In genomic region chr4:682490-683172, GRCh38 we compare ENCODE assay signal across 21 cellular contexts. TPM values are rescaled to one million over a fixed set of nuclear protein-coding genes. Genes with fewer than 3 reads are reported as not detected.
DNase-seq lines count a peak whose midpoint lies in the region; ATAC-seq and TF ChIP-seq lines count a peak whose summit lies in the region.
"Had no signal": no experiment of that assay in that cellular context is flagged by ENCODE, and none has a peak within 500 bp of the region (broad histone marks: within the 10 kb centered on the region; RNA-seq: fewer than 3 reads in every experiment).

No MANE protein-coding gene starts in this region.

- intact Hi-C loops in Right ventricle myocardium inferior (cut with DNase I) = no loop called here
- intact Hi-C loops in cardiac septum (cut with DNase I) = no loop called here
- intact Hi-C loops in HCT116 (cut with micrococcal nuclease) = no loop called here

- BruUV-seq in HCT116 (replicated peaks; lab: Mats Ljungman, UMichigan) = no TSS peak

- no peaks in the 10 kb centered on the region for H3K79me2 ChIP-seq in HCT116 (ENCODE audit: insufficient read depth, low read length)

- H3K4me1 Mint-ChIP-seq in effector memory CD8-positive, alpha-beta T cell (ENCODE audit: low read depth in 2 of 2) = peaks cover 14 to 19% of the 10 kb centered on the region in 2 donors
- H3K4me1 Mint-ChIP-seq in stimulated activated memory B cell treated with anti-CD40 and anti-IgM and Interleukin-4, amounts not matched to agents 10 μg/mL and 1 μg/mL and 100 μg/mL, for 72 hours = peaks cover 43% of the 10 kb centered on the region
- H3K4me1 Mint-ChIP-seq: activated T-helper 17 cell treated with anti-CD3 and anti-CD28 coated beads, Interleukin-2, amount 50 U/mL, for 72 hours had no signal

- H4K20me1 ChIP-seq in HCT116 (ENCODE audit: insufficient read depth) = no peaks in the 10 kb centered on the region

- no peaks in the 10 kb centered on the region for H3K9me3 ChIP-seq in HCT116 (ENCODE audit: control insufficient read depth in 1 of 2, insufficient read depth in 1 of 2, low read depth in 1 of 2, low read length in 2 of 2)
- H3K9me3 ChIP-seq: prostate gland, uterus had no signal

- DNase-seq in Right ventricle myocardium inferior (ENCODE audit: missing footprints) (peak; percentile 61), cardiac septum (ENCODE audit: low spot score) (no peak), HCT116 (ENCODE audit: low read depth, low spot score) (no peak), nucleus accumbens (lab: John Stamatoyannopoulos, UW) (no peak), T-helper 1 cell (no peak)
- no peak for DNase-seq in effector memory CD8-positive, alpha-beta T cell
- DNase-seq: activated CD4-positive, alpha-beta T cell treated with anti-CD3 and anti-CD28 coated beads, Interleukin-2, amount 50 U/mL, for 4 hours; endodermal cell; foreskin keratinocyte; midbrain; MM.1S; RPMI8226; stimulated activated CD4-positive, alpha-beta T cell treated with anti-CD3 and anti-CD28 coated beads, Interleukin-2, amount 100 ng/mL, for 24 hours; uterus had no signal

- H3K9me3 Mint-ChIP-seq in effector memory CD8-positive, alpha-beta T cell = no peaks in the 10 kb centered on the region
- H3K9me3 Mint-ChIP-seq in stimulated activated memory B cell treated with anti-CD40 and anti-IgM and Interleukin-4, amounts not matched to agents 10 μg/mL and 1 μg/mL and 100 μg/mL, for 72 hours = no peaks in the 10 kb centered on the region
- H3K9me3 Mint-ChIP-seq: activated T-helper 17 cell treated with anti-CD3 and anti-CD28 coated beads, Interleukin-2, amount 50 U/mL, for 72 hours; brain; endodermal cell; T-helper 2 cell treated with Interferon-gamma antibody and Interleukin-4, amounts not matched to agents 5 μg/mL and 100 μg/mL, for 36 hours had no signal

- H3K27ac Mint-ChIP-seq in effector memory CD8-positive, alpha-beta T cell = no peak overlapping the region
- H3K27ac Mint-ChIP-seq in stimulated activated memory B cell treated with anti-CD40 and anti-IgM and Interleukin-4, amounts not matched to agents 10 μg/mL and 1 μg/mL and 100 μg/mL, for 72 hours = no peak overlapping the region
- H3K27ac Mint-ChIP-seq: activated T-helper 17 cell treated with anti-CD3 and anti-CD28 coated beads, Interleukin-2, amount 50 U/mL, for 72 hours; brain; endodermal cell; T-helper 2 cell treated with Interferon-gamma antibody and Interleukin-4, amounts not matched to agents 5 μg/mL and 100 μg/mL, for 36 hours had no signal

- H3K27me3 Mint-ChIP-seq in effector memory CD8-positive, alpha-beta T cell = peaks cover 0 to 14% of the 10 kb centered on the region in 2 donors
- peaks cover 37% of the 10 kb centered on the region for H3K27me3 Mint-ChIP-seq in stimulated activated memory B cell treated with anti-CD40 and anti-IgM and Interleukin-4, amounts not matched to agents 10 μg/mL and 1 μg/mL and 100 μg/mL, for 72 hours

- peak overlapping the region; percentile 35 to 41 for H3K4me3 Mint-ChIP-seq in effector memory CD8-positive, alpha-beta T cell
- peak overlapping the region; percentile 41 for H3K4me3 Mint-ChIP-seq in stimulated activated memory B cell treated with anti-CD40 and anti-IgM and Interleukin-4, amounts not matched to agents 10 μg/mL and 1 μg/mL and 100 μg/mL, for 72 hours
- H3K4me3 Mint-ChIP-seq: activated T-helper 17 cell treated with anti-CD3 and anti-CD28 coated beads, Interleukin-2, amount 50 U/mL, for 72 hours; T-helper 2 cell treated with Interferon-gamma antibody and Interleukin-4, amounts not matched to agents 5 μg/mL and 100 μg/mL, for 36 hours had no signal

- ATAC-seq in Right ventricle myocardium inferior = no peak
- ATAC-seq in HCT116 = no peak
- no peak for ATAC-seq in effector memory CD8-positive, alpha-beta T cell (replicated peaks)
- ATAC-seq in stimulated activated memory B cell treated with anti-CD40 and anti-IgM and Interleukin-4, amounts not matched to agents 10 μg/mL and 1 μg/mL and 100 μg/mL, for 72 hours = no peak
- no peak for ATAC-seq in SK-N-SH treated with all-trans-retinoic acid at 6 μM for 48 hours
- ATAC-seq: activated T-helper 17 cell treated with anti-CD3 and anti-CD28 coated beads, Interleukin-2, amount 50 U/mL, for 72 hours had no signal

- no peaks in the 10 kb centered on the region for H3K27me3 ChIP-seq in HCT116 (ENCODE audit: insufficient read depth, low read length)
- H3K27me3 ChIP-seq: uterus had no signal

- no peak overlapping the region for H2AFZ ChIP-seq in HCT116 (ENCODE audit: low read depth, low read length, poor library complexity, severe bottlenecking)

- no peak for TF ChIP-seq POLR2A in HCT116 (IDR thresholded peaks at IDR 0.05; ENCODE audit: borderline replicate concordance, extremely low read depth, insufficient read depth, insufficient read length)

- POLR2A ChIA-PET in HCT116 (lab: Charles Lee) = no interaction called here

- H3K9ac ChIP-seq in HCT116 (ENCODE audit: low read length) = no peak overlapping the region

- CTCF ChIA-PET in HCT116 (lab: Charles Lee) = no interaction called here

- H3K36me3 Mint-ChIP-seq in effector memory CD8-positive, alpha-beta T cell (ENCODE audit: insufficient read depth) = peaks cover 8% of the 10 kb centered on the region
- no peaks in the 10 kb centered on the region for H3K36me3 Mint-ChIP-seq in stimulated activated memory B cell treated with anti-CD40 and anti-IgM and Interleukin-4, amounts not matched to agents 10 μg/mL and 1 μg/mL and 100 μg/mL, for 72 hours
- H3K36me3 Mint-ChIP-seq: brain had no signal

- peak overlapping the region; percentile 48; the same call in 1 of the 2 replicates for H3K27ac ChIP-seq in HCT116 (ENCODE audit: low read depth, low read length)
- H3K27ac ChIP-seq: foreskin keratinocyte, uterus had no signal

- peaks cover 22 to 45% of the 10 kb centered on the region in 2 experiments for H3K4me1 ChIP-seq in HCT116 (ENCODE audit: control insufficient read depth in 1 of 2, insufficient read depth in 2 of 2, low read length in 2 of 2)
- H3K4me1 ChIP-seq: foreskin keratinocyte had no signal

- H3K4me3 ChIP-seq in HCT116 (replicated peaks in 1 of 2; ENCODE audit: low read depth in 1 of 2, low read length in 2 of 2) = no peak overlapping the region

- no peaks in the 10 kb centered on the region for H3K36me3 ChIP-seq in HCT116 (ENCODE audit: control insufficient read depth in 1 of 2, insufficient read depth in 2 of 2, low read length in 2 of 2)
- H3K36me3 ChIP-seq: prostate gland, uterus had no signal

- RAD21 ChIA-PET in HCT116 (lab: Charles Lee; ENCODE audit: low non-redundant PET in 1 of 2, low total read pairs in 2 of 2, uncharacterized antibody in 2 of 2, unreplicated experiment in 2 of 2) = no interaction called here

- H3K9me2 ChIP-seq in HCT116 (ENCODE audit: insufficient read depth) = no peaks in the 10 kb centered on the region

- TF ChIP-seq RAD21 in HCT116 (IDR thresholded peaks at IDR 0.05; ENCODE audit: low read depth) = no peak

- H3K4me2 ChIP-seq in HCT116 (ENCODE audit: low read length) = no peak overlapping the region

- TF ChIP-seq CTCF in HCT116 (IDR thresholded peaks at IDR 0.05 in 2 of 3, conservative IDR thresholded peaks at IDR 0.05 in 1 of 3; ENCODE audit: borderline replicate concordance in 1 of 3, insufficient read depth in 1 of 3, low read depth in 2 of 3, low read length in 2 of 3) = no peak

TF ChIP-seq in HCT116, 20 proteins besides CTCF, POLR2A, EP300 and RAD21 (continues in another document):
- TF ChIP-seq CBX3 (IDR thresholded peaks at IDR 0.05; ENCODE audit: low read depth) = no peak
- no peak for TF ChIP-seq YY1 (IDR thresholded peaks at IDR 0.05; ENCODE audit: extremely low read depth, insufficient replicate concordance, low read depth, low read length)

TF ChIP-seq in SK-N-SH treated with all-trans-retinoic acid at 6 μM for 48 hours, 23 proteins besides CTCF, POLR2A, EP300 and RAD21 (continues in another document):
- no peak for TF ChIP-seq PATZ1 (CRISPR knock-in tag; IDR thresholded peaks at IDR 0.05; ENCODE audit: borderline replicate concordance)
- TF ChIP-seq TOX (CRISPR knock-in tag; IDR thresholded peaks at IDR 0.05; ENCODE audit: borderline replicate concordance) = no peak
- TF ChIP-seq ARNTL (CRISPR knock-in tag; IDR thresholded peaks at IDR 0.05; ENCODE audit: borderline replicate concordance, low read depth) = no peak
- no peak for TF ChIP-seq RARB (CRISPR knock-in tag; IDR thresholded peaks at IDR 0.05)
- TF ChIP-seq SNAI2 (CRISPR knock-in tag; IDR thresholded peaks at IDR 0.05) = no peak
- TF ChIP-seq ZFP3 (CRISPR knock-in tag; IDR thresholded peaks at IDR 0.05) = no peak

RNA-seq across cellular contexts. Expression of gene SLC49A3, which starts 6.3 kb away (rescaled TPM):
- 17.3 TPM for total RNA-seq in Right ventricle myocardium inferior
- total RNA-seq in cardiac septum = 12.1 TPM
- total RNA-seq in HCT116 (2021; ENCODE audit: unreplicated experiment) = 5.5 TPM
- polyA plus RNA-seq in HCT116 (2012) = 1.8 and 3.4 TPM in 2 replicates
- total RNA-seq: NCI-H460 had no signal

RNA-seq across cellular contexts. Expression of gene MYL5, which starts 8.3 kb away (rescaled TPM):
- 3.9 TPM for total RNA-seq in Right ventricle myocardium inferior
- total RNA-seq in cardiac septum = 6.5 TPM
- total RNA-seq in HCT116 (2021; ENCODE audit: unreplicated experiment) = 14.0 TPM
- polyA plus RNA-seq in HCT116 (2012) = 7.7 and 9.8 TPM in 2 replicates

RNA-seq across cellular contexts. Expression of gene ATP5ME, which starts 8.6 kb away (rescaled TPM):
- 1,162 TPM for total RNA-seq in Right ventricle myocardium inferior
- 734 TPM for total RNA-seq in cardiac septum
- total RNA-seq in HCT116 (2021; ENCODE audit: unreplicated experiment) = 330 TPM
- polyA plus RNA-seq in HCT116 (2012) = 766 and 980 TPM in 2 replicates

RNA-seq across cellular contexts. Expression of gene PCGF3, which starts 23.0 kb away (rescaled TPM):
- 21.7 TPM for total RNA-seq in Right ventricle myocardium inferior
- total RNA-seq in cardiac septum = 24.3 TPM
- total RNA-seq in HCT116 (2021; ENCODE audit: unreplicated experiment) = 66.3 TPM
- 53.8 and 62.5 TPM in 2 replicates for polyA plus RNA-seq in HCT116 (2012)

RNA-seq across cellular contexts. Expression of gene PDE6B, which starts 57.3 kb away (rescaled TPM):
- total RNA-seq in Right ventricle myocardium inferior = 1.7 TPM
- 4.8 TPM for total RNA-seq in cardiac septum
- total RNA-seq in HCT116 (2021; ENCODE audit: unreplicated experiment) = not detected
- polyA plus RNA-seq in HCT116 (2012) = 0.02 and 0.03 TPM in 2 replicates
- total RNA-seq: NCI-H460 had no signal
